ENCODE assay signal across 9 cellular contexts in the genomic region with DNA sequence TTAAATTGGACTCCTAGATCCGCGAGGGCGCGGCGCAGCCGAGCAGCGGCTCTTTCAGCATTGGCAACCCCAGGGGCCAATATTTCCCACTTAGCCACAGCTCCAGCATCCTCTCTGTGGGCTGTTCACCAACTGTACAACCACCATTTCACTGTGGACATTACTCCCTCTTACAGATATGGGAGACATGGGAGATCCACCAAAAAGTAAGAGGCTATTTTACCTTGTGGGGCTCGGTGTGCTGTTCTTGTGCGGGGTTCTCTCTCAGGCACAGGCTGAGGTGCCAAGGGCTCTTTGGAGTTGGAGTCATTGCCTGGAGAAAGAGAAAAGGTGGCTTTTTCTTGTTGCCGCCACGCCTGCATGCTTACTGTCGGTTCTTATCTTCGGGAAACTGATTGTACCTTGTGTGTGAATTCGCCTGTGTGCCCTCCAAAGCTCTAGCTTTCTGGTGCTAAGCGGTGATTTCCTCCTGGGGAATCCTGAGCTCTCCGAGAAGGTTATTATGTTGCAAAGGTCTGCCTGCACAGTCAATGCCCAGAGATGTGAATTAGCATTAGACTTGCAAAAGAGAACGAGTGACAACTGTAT. TPM values are rescaled to one million over a fixed set of nuclear protein-coding genes. Genes with fewer than 3 reads are reported as not detected.
A peak's percentile ranks its signal among the peaks of the same experiment; 100 is the strongest.
DNase-seq lines count a peak whose midpoint lies in the region; ATAC-seq and TF ChIP-seq lines count a peak whose summit lies in the region.
"Had no signal": no experiment of that assay in that cellular context is flagged by ENCODE, and none has a peak within 500 bp of the region (broad histone marks: within the 10 kb centered on the region; RNA-seq: fewer than 3 reads in every experiment).

No MANE protein-coding gene starts in this region.

- no peaks in the 10 kb centered on the region for H3K36me3 ChIP-seq in brain microvascular endothelial cell (replicated peaks)
- H3K36me3 ChIP-seq in mesodermal cell (ENCODE audit: control insufficient read depth, insufficient read depth, low read length), result no peaks in the 10 kb centered on the region

- H3K27me3 ChIP-seq in brain microvascular endothelial cell (replicated peaks), result peaks cover 72% of the 10 kb centered on the region

- in situ Hi-C loops in brain microvascular endothelial cell (cut with HindIII; ENCODE audit: low pct_ligation_motif_present, low sequenced_read_pairs), result no loop called here

- ATAC-seq in HG03095 (IDR thresholded peaks at IDR 0.05; ENCODE audit: unreplicated experiment), result no peak

- H3K4me3 ChIP-seq in brain microvascular endothelial cell (ENCODE audit: low read depth, low read length) (peak overlapping the region; percentile 53), mesodermal cell (ENCODE audit: extremely low read depth, insufficient read depth, low read length, poor library complexity, severe bottlenecking) (peak overlapping the region; percentile 71)

- TF ChIP-seq CTCF in 22Rv1 (IDR thresholded peaks at IDR 0.05) (no peak), brain microvascular endothelial cell (IDR thresholded peaks at IDR 0.05; ENCODE audit: low read depth, low read length, missing control alignments) (no peak)

- DNase-seq in HK-2 (ENCODE audit: unreplicated experiment) (peak; percentile 38), brain microvascular endothelial cell (no peak), NCI-H1048 (lab: John Stamatoyannopoulos, UW) (no peak), C1 segment of cervical spinal cord (lab: John Stamatoyannopoulos, UW) (no peak), GM19240 (ENCODE audit: insufficient read length, low spot score) (no peak)
- DNase-seq: DND-41 had no signal

- no peaks in the 10 kb centered on the region for H3K9me3 ChIP-seq in mesodermal cell (ENCODE audit: control insufficient read depth, low read length)

- whole genome bisulfite sequencing in mesodermal cell (ENCODE audit: insufficient coverage in 2 of 2), 2 experiments, result 0 to 1% methylated on average over 17 of the region's 17 CpGs

- H3K27ac ChIP-seq in 22Rv1 (peak overlapping the region; percentile 66), brain microvascular endothelial cell (no peak overlapping the region), mesodermal cell (ENCODE audit: low read depth, low read length, severe bottlenecking) (peak overlapping the region; percentile 71)

- peaks cover 24% of the 10 kb centered on the region for H3K4me1 ChIP-seq in mesodermal cell (ENCODE audit: control insufficient read depth, insufficient read depth, low read length, poor library complexity, severe bottlenecking)

RNA-seq across cellular contexts. Expression of a gene that starts 0.3 kb away (rescaled TPM):
- 32.5 TPM for polyA plus RNA-seq in mesodermal cell (2013, experiment 1 of 2)
- polyA plus RNA-seq in mesodermal cell (2013, experiment 2 of 2), result 25.2 TPM
